Comparison of ENCODE assay signal across 18 cellular contexts in genomic region chr20:49682798-49683197, GRCh38.
"Had no signal": no experiment of that assay in that cellular context is flagged by ENCODE, and none has a peak within 500 bp of the region (broad histone marks: within the 10 kb centered on the region; RNA-seq: fewer than 3 reads in every experiment).

No MANE protein-coding gene starts in this region.

- H3K9me3 Mint-ChIP-seq: activated naive CD4-positive, alpha-beta T cell treated with anti-CD3 and anti-CD28 coated beads, Interleukin-2, amount 50 U/mL, for 24 hours; activated T-cell treated with anti-CD3 and anti-CD28 coated beads, Interleukin-2, amount 50 U/mL, for 4 hours; naive thymus-derived CD8-positive, alpha-beta T cell had no signal

- H3K4me3 ChIP-seq: adrenal gland, breast epithelium, esophagus muscularis mucosa, thyroid gland had no signal

- H3K27ac Mint-ChIP-seq: activated naive CD4-positive, alpha-beta T cell treated with anti-CD3 and anti-CD28 coated beads, Interleukin-2, amount 50 U/mL, for 24 hours had no signal

- H3K4me3 Mint-ChIP-seq: activated naive CD4-positive, alpha-beta T cell treated with anti-CD3 and anti-CD28 coated beads, Interleukin-2, amount 50 U/mL, for 24 hours; activated T-cell treated with anti-CD3 and anti-CD28 coated beads, Interleukin-2, amount 50 U/mL, for 4 hours; naive thymus-derived CD8-positive, alpha-beta T cell had no signal

- DNase-seq: activated CD4-positive, alpha-beta T cell treated with anti-CD3 and anti-CD28 coated beads, Interleukin-2, amount 50 U/mL, for 1 hour; activated CD4-positive, CD25-positive, alpha-beta regulatory T cell; activated CD8-positive, alpha-beta memory T cell treated with anti-CD3 and anti-CD28 coated beads, Interleukin-2, amount 50 U/mL, for 4 hours; activated effector memory CD4-positive, alpha-beta T cell treated with Interleukin-2 at 50 U/mL for 16 hours; activated T-cell treated with anti-CD3 and anti-CD28 coated beads, Interleukin-2, amount 50 U/mL, for 4 hours; adrenal gland; cortex of kidney; effector CD4-positive, alpha-beta T cell; mesenchymal stem cell; naive thymus-derived CD8-positive, alpha-beta T cell; stimulated activated CD4-positive, alpha-beta T cell treated with anti-CD3 and anti-CD28 coated beads, Interleukin-12 subunit alpha, Interleukin-12 subunit beta, amount 100 ng/mL, for 4 hours; stimulated activated CD4-positive, alpha-beta T cell treated with anti-CD3 and anti-CD28 coated beads, Interleukin-1b, Interleukin-23, amount 100 ng/mL, for 48 hours; stimulated activated CD8-positive, alpha-beta memory T cell treated with anti-CD3 and anti-CD28 coated beads, Interleukin-4, amount 100 ng/mL, for 48 hours; stimulated activated naive CD4-positive, alpha-beta T cell; thyroid gland had no signal

- H3K27me3 Mint-ChIP-seq: activated naive CD4-positive, alpha-beta T cell treated with anti-CD3 and anti-CD28 coated beads, Interleukin-2, amount 50 U/mL, for 24 hours; naive thymus-derived CD8-positive, alpha-beta T cell had no signal

- H3K27ac ChIP-seq: breast epithelium, esophagus muscularis mucosa, thyroid gland had no signal

- H3K27me3 ChIP-seq: adrenal gland, breast epithelium, esophagus muscularis mucosa, thyroid gland had no signal

- ATAC-seq: activated T-cell treated with anti-CD3 and anti-CD28 coated beads, Interleukin-2, amount 50 U/mL, for 4 hours; naive thymus-derived CD8-positive, alpha-beta T cell had no signal

- H3K36me3 ChIP-seq: adrenal gland, breast epithelium, thyroid gland had no signal

- H3K9me3 ChIP-seq: adrenal gland, breast epithelium, esophagus muscularis mucosa, thyroid gland had no signal
